ENCODE assay signal across 1 cellular context in genomic region chr14:61178226-61179060, GRCh38.
TF ChIP-seq lines count a peak whose summit lies in the region.

No MANE protein-coding gene starts in this region.

TF ChIP-seq in SK-N-SH treated with all-trans-retinoic acid at 6 μM for 48 hours, 23 proteins besides CTCF, POLR2A, EP300 and RAD21 (continued from another document):
- 0 out of 2 replicates have a peak, but pooled peaks have one; percentile 70 for TF ChIP-seq CSDC2 (CRISPR knock-in tag; IDR thresholded peaks at IDR 0.05)
- no peak for TF ChIP-seq CREB5 (CRISPR knock-in tag; IDR thresholded peaks at IDR 0.05; ENCODE audit: low read depth)
- no peak for TF ChIP-seq ZFP30 (CRISPR knock-in tag; IDR thresholded peaks at IDR 0.05)
